Comparison of ENCODE assay signal across 21 cellular contexts in the genomic region with DNA sequence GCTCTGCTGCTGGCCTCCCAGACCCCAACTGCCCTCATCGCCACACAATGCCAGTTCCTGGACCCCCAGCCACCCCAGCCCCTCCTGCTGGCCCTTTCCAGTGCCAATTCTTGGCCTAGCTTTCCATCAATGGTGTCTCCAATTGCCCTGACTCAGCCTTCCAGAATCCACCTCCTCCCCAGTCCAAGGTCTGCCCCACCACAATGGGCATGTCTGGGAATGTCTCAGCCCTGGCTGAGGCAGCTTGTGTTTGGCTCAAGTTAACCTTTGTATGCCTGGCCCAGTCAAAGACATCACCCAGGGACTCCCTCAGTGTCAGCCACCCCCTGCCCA. TPM values are rescaled to one million over a fixed set of nuclear protein-coding genes. Genes with fewer than 3 reads are reported as not detected.
DNase-seq lines count a peak whose midpoint lies in the region; ATAC-seq, FAIRE-seq and TF ChIP-seq lines count a peak whose summit lies in the region.
"Had no signal": no experiment of that assay in that cellular context is flagged by ENCODE, and none has a peak within 500 bp of the region (broad histone marks: within the 10 kb centered on the region; RNA-seq: fewer than 3 reads in every experiment).

No MANE protein-coding gene starts in this region.

- in situ Hi-C loops in gastrocnemius medialis (cut with MboI; ENCODE audit: low sequenced_read_pairs in 4 of 4) = no loop called here

- H3K36me3 ChIP-seq in adipocyte (ENCODE audit: control insufficient read depth, insufficient read depth, low read length, severe bottlenecking) (peaks cover 15% of the 10 kb centered on the region), gastrocnemius medialis (peaks cover 0 to 9% of the 10 kb centered on the region in 2 donors)
- H3K36me3 ChIP-seq: brain microvascular endothelial cell had no signal

- no peak overlapping the region for H3K4me3 ChIP-seq in adipocyte (ENCODE audit: low read length)
- no peak overlapping the region for H3K4me3 ChIP-seq in gastrocnemius medialis
- H3K4me3 ChIP-seq: gastroesophageal sphincter, stomach had no signal

- H3K27ac ChIP-seq in gastrocnemius medialis = peak overlapping the region; percentile 58 to 73 (median 59)
- H3K27ac ChIP-seq: brain microvascular endothelial cell, gastroesophageal sphincter, parathyroid adenoma, stomach had no signal

- peak; percentile 54 for DNase-seq in H54 (ENCODE audit: insufficient read length, low spot score)
- DNase-seq in adipocyte (ENCODE audit: low read depth) = peak; percentile 39
- DNase-seq in glomerular visceral epithelial cell (ENCODE audit: extremely low spot score) = peak; percentile 62
- DNase-seq in gastrocnemius medialis = peak in 1 of 2 donors; percentile 34
- no peak for DNase-seq in NAMALWA (ENCODE audit: low spot score)
- DNase-seq in activated CD4-positive, alpha-beta T cell treated with anti-CD3 and anti-CD28 coated beads for 1 hour = no peak
- no peak for DNase-seq in activated gamma-delta T cell (lab: John Stamatoyannopoulos, UW)
- no peak for DNase-seq in activated T-cell treated with anti-CD3 and anti-CD28 coated beads for 4 hours
- DNase-seq: activated effector memory CD4-positive, alpha-beta T cell treated with anti-CD3 and anti-CD28 coated beads, Interleukin-2, amount 50 U/mL, for 16 hours; brain microvascular endothelial cell; DMS53; Karpas-422; NCI-H1694; NCI-H510A; stomach; SW 1271 had no signal

- TF ChIP-seq POLR2A in H54 (IDR thresholded peaks at IDR 0.05; ENCODE audit: low read depth, low read length) (no peak), gastrocnemius medialis (IDR thresholded peaks at IDR 0.05) (no peak)

- no peak for TF ChIP-seq CTCF in gastrocnemius medialis (IDR thresholded peaks at IDR 0.05 in 4 of 5, conservative IDR thresholded peaks at IDR 0.05 in 1 of 5)

- H3K9me3 ChIP-seq in adipocyte (ENCODE audit: control insufficient read depth, low read length) (no peaks in the 10 kb centered on the region), gastrocnemius medialis (no peaks in the 10 kb centered on the region)
- H3K9me3 ChIP-seq: gastroesophageal sphincter, stomach had no signal

- intact Hi-C loops in gastrocnemius medialis (cut with DNase I; ENCODE audit: low total_unique reads) = no loop called here

- H3K27me3 ChIP-seq in adipocyte (replicated peaks; ENCODE audit: control insufficient read depth, insufficient read depth, low read length) (no peaks in the 10 kb centered on the region), gastrocnemius medialis (no peaks in the 10 kb centered on the region)
- H3K27me3 ChIP-seq: brain microvascular endothelial cell, gastroesophageal sphincter, stomach had no signal

- peak; percentile 17 to 39 for ATAC-seq in gastrocnemius medialis
- ATAC-seq: gastroesophageal sphincter, WTC11 had no signal

- peaks cover 25% of the 10 kb centered on the region for H3K4me1 ChIP-seq in adipocyte (ENCODE audit: control insufficient read depth, insufficient read depth, low read length)
- H3K4me1 ChIP-seq in gastrocnemius medialis = peaks cover 30 to 37% of the 10 kb centered on the region in 2 donors
- H3K4me1 ChIP-seq: parathyroid adenoma had no signal

- FAIRE-seq in H54 (lab: Jason Lieb, UNC) = no peak

- no peak overlapping the region for H3K9ac ChIP-seq in adipocyte (ENCODE audit: low read length)
- H3K9ac ChIP-seq: parathyroid adenoma had no signal

RNA-seq across cellular contexts. Expression of gene ALDH4A1, which starts 16.4 kb away (rescaled TPM):
- 10 to 100 TPM; 22.8 to 35.3 (median 31.4) TPM for total RNA-seq in gastrocnemius medialis

RNA-seq across cellular contexts. Expression of gene TAS1R2, which starts 26.5 kb away (rescaled TPM):
- not detected for total RNA-seq in gastrocnemius medialis
- total RNA-seq: activated CD8-positive, alpha-beta memory T cell treated with anti-CD3 and anti-CD28 coated beads for 36 hours; gastroesophageal sphincter; mucosa of gallbladder; WTC11 had no signal

Comparison
In these comparisons a context has a peak if more than half of its experiments do, and no peak if none do; other contexts are left out.
1. DNase-seq: peak in H54 (single experiment), adipocyte (single experiment) and glomerular visceral epithelial cell (single experiment); none in NAMALWA (single experiment), activated CD4-positive, alpha-beta T cell treated with anti-CD3 and anti-CD28 coated beads for 1 hour (single experiment), activated gamma-delta T cell (single experiment) and activated T-cell treated with anti-CD3 and anti-CD28 coated beads for 4 hours (single experiment).